27 cellular contexts compared by ENCODE assay signal in genomic region chr5:6594066-6594465, GRCh38.
"Had no signal": no experiment of that assay in that cellular context is flagged by ENCODE, and none has a peak within 500 bp of the region (broad histone marks: within the 10 kb centered on the region; RNA-seq: fewer than 3 reads in every experiment).

No MANE protein-coding gene starts in this region.

- H3K9me3 ChIP-seq: neutrophil, ovary, psoas muscle, sigmoid colon, stomach, thoracic aorta, thyroid gland, tibial nerve, upper lobe of left lung, vagina had no signal

- H3K4me1 ChIP-seq: parathyroid adenoma, stomach, thyroid gland, tibial nerve, upper lobe of left lung had no signal

- DNase-seq: naive thymus-derived CD8-positive, alpha-beta T cell; nephron progenitor cell; nucleus accumbens; ovary; psoas muscle; right cardiac atrium; sigmoid colon; stimulated activated CD4-positive, alpha-beta T cell treated with anti-CD3 and anti-CD28 coated beads, Interleukin-15, amount 100 ng/mL, for 24 hours; stimulated activated CD4-positive, alpha-beta T cell treated with anti-CD3 and anti-CD28 coated beads, Interleukin-2, amount 100 ng/mL, for 24 hours; stimulated activated CD4-positive, alpha-beta T cell treated with anti-CD3 and anti-CD28 coated beads, Interleukin-2, amount 100 ng/mL, for 48 hours; stimulated activated CD4-positive, alpha-beta T cell treated with anti-CD3 and anti-CD28 coated beads, Interleukin-4, amount 100 ng/mL, for 24 hours; stimulated activated naive B cell treated with anti-CD40 and anti-IgM and Interleukin-4, amounts not matched to agents 10 μg/mL and 1 μg/mL and 100 μg/mL, for 72 hours; stimulated activated naive CD4-positive, alpha-beta T cell treated with Interleukin-2 at 50 U/mL for 16 hours; stomach; thyroid gland; trophoblast cell; upper lobe of left lung had no signal

- ATAC-seq: naive thymus-derived CD8-positive, alpha-beta T cell; natural killer cell treated with Interleukin-12 subunit alpha and Interleukin-12 subunit beta and Interleukin-15 and Interleukin-18, amount 100 ng/mL, for 72 hours; psoas muscle; right cardiac atrium; stimulated activated effector memory CD8-positive, alpha-beta T cell treated with anti-CD3 and anti-CD28 coated beads, Interleukin-12 subunit alpha, Interleukin-12 subunit beta, amount 100 ng/mL, for 72 hours; stimulated activated naive B cell treated with anti-CD40 and anti-IgM and Interleukin-4, amounts not matched to agents 10 μg/mL and 1 μg/mL and 100 μg/mL, for 72 hours had no signal

- H3K4me3 ChIP-seq: ovary, psoas muscle, sigmoid colon, stomach, thoracic aorta, thyroid gland, tibial nerve, upper lobe of left lung, vagina had no signal

- H3K4me3 Mint-ChIP-seq: naive thymus-derived CD8-positive, alpha-beta T cell; natural killer cell treated with Interleukin-12 subunit alpha and Interleukin-12 subunit beta and Interleukin-15 and Interleukin-18, amount 100 ng/mL, for 72 hours; nephron progenitor cell; neural crest cell; stimulated activated effector memory CD8-positive, alpha-beta T cell treated with anti-CD3 and anti-CD28 coated beads, Interleukin-12 subunit alpha, Interleukin-12 subunit beta, amount 100 ng/mL, for 72 hours; stimulated activated naive B cell treated with anti-CD40 and anti-IgM and Interleukin-4, amounts not matched to agents 10 μg/mL and 1 μg/mL and 100 μg/mL, for 72 hours; stimulated activated naive CD8-positive, alpha-beta T cell treated with anti-CD3 and anti-CD28 coated beads, Interleukin-15, Interleukin-2, amounts not matched to agents 100 ng/mL and 50 ng/mL, for 24 hours had no signal

- H3K27me3 Mint-ChIP-seq: stimulated activated naive CD8-positive, alpha-beta T cell treated with anti-CD3 and anti-CD28 coated beads, Interleukin-15, Interleukin-2, amounts not matched to agents 100 ng/mL and 50 ng/mL, for 24 hours had no signal

- H3K36me3 ChIP-seq: ovary, thoracic aorta had no signal

- H3K27ac Mint-ChIP-seq: natural killer cell treated with Interleukin-12 subunit alpha and Interleukin-12 subunit beta and Interleukin-15 and Interleukin-18, amount 100 ng/mL, for 72 hours; nephron progenitor cell; progenitor cell of endocrine pancreas; stimulated activated effector memory CD8-positive, alpha-beta T cell treated with anti-CD3 and anti-CD28 coated beads, Interleukin-12 subunit alpha, Interleukin-12 subunit beta, amount 100 ng/mL, for 72 hours; stimulated activated naive B cell treated with anti-CD40 and anti-IgM and Interleukin-4, amounts not matched to agents 10 μg/mL and 1 μg/mL and 100 μg/mL, for 72 hours; stimulated activated naive CD8-positive, alpha-beta T cell treated with anti-CD3 and anti-CD28 coated beads, Interleukin-15, Interleukin-2, amounts not matched to agents 100 ng/mL and 50 ng/mL, for 24 hours had no signal

- H3K27ac ChIP-seq: neutrophil, ovary, parathyroid adenoma, psoas muscle, sigmoid colon, stomach, thoracic aorta, thyroid gland, tibial nerve, upper lobe of left lung, vagina had no signal

- H3K27me3 ChIP-seq: ovary, sigmoid colon, stomach, thyroid gland, tibial nerve, upper lobe of left lung, vagina had no signal

- H3K9me3 Mint-ChIP-seq: naive thymus-derived CD8-positive, alpha-beta T cell; natural killer cell treated with Interleukin-12 subunit alpha and Interleukin-12 subunit beta and Interleukin-15 and Interleukin-18, amount 100 ng/mL, for 72 hours; neural crest cell; stimulated activated effector memory CD8-positive, alpha-beta T cell treated with anti-CD3 and anti-CD28 coated beads, Interleukin-12 subunit alpha, Interleukin-12 subunit beta, amount 100 ng/mL, for 72 hours; stimulated activated naive B cell treated with anti-CD40 and anti-IgM and Interleukin-4, amounts not matched to agents 10 μg/mL and 1 μg/mL and 100 μg/mL, for 72 hours; stimulated activated naive CD8-positive, alpha-beta T cell treated with anti-CD3 and anti-CD28 coated beads, Interleukin-15, Interleukin-2, amounts not matched to agents 100 ng/mL and 50 ng/mL, for 24 hours had no signal

- H3K4me1 Mint-ChIP-seq: naive thymus-derived CD8-positive, alpha-beta T cell; nephron progenitor cell; neural crest cell; stimulated activated effector memory CD8-positive, alpha-beta T cell treated with anti-CD3 and anti-CD28 coated beads, Interleukin-12 subunit alpha, Interleukin-12 subunit beta, amount 100 ng/mL, for 72 hours had no signal
